In genomic region chr3:72977060-72977459, GRCh38 we compare ENCODE assay signal across 10 cellular contexts. TPM values are rescaled to one million over a fixed set of nuclear protein-coding genes. Genes with fewer than 3 reads are reported as not detected.
DNase-seq lines count a peak whose midpoint lies in the region; ATAC-seq and TF ChIP-seq lines count a peak whose summit lies in the region.
"Had no signal": no experiment of that assay in that cellular context is flagged by ENCODE, and none has a peak within 500 bp of the region (broad histone marks: within the 10 kb centered on the region; RNA-seq: fewer than 3 reads in every experiment).

No MANE protein-coding gene starts in this region.

- ATAC-seq in GM18867 (IDR thresholded peaks at IDR 0.05; ENCODE audit: unreplicated experiment): peak; percentile 51
- ATAC-seq in HG02884 (IDR thresholded peaks at IDR 0.05; ENCODE audit: unreplicated experiment): peak; percentile 60
- ATAC-seq in esophagus mucosa: no peak
- ATAC-seq: WTC11 had no signal

- peaks cover 2% of the 10 kb centered on the region for H3K36me3 Mint-ChIP-seq in T-helper 1 cell treated with Interleukin-12 subunit alpha and Interleukin-12 subunit beta and Interleukin-4 antibody, amounts not matched to agents 30 μg/mL and 1 μg/mL, for 36 hours (ENCODE audit: low read depth)
- no peaks in the 10 kb centered on the region for H3K36me3 Mint-ChIP-seq in neural progenitor cell
- H3K36me3 Mint-ChIP-seq: naive thymus-derived CD8-positive, alpha-beta T cell; WTC11 had no signal

- H3K27me3 Mint-ChIP-seq in T-helper 1 cell treated with Interleukin-12 subunit alpha and Interleukin-12 subunit beta and Interleukin-4 antibody, amounts not matched to agents 30 μg/mL and 1 μg/mL, for 36 hours (ENCODE audit: low read depth): peaks cover 11% of the 10 kb centered on the region
- no peaks in the 10 kb centered on the region for H3K27me3 Mint-ChIP-seq in neural progenitor cell (ENCODE audit: insufficient read depth, low read depth)

- peaks cover 7% of the 10 kb centered on the region for H3K4me1 ChIP-seq in neural progenitor cell
- peaks cover 2% of the 10 kb centered on the region for H3K4me1 ChIP-seq in effector memory CD4-positive, alpha-beta T cell (ENCODE audit: control insufficient read depth, insufficient read depth, low read length, poor library complexity, severe bottlenecking)
- H3K4me1 ChIP-seq in left ventricle myocardium inferior: no peaks in the 10 kb centered on the region

- H3K27ac ChIP-seq in neural progenitor cell (no peak overlapping the region), left ventricle myocardium inferior (replicated peaks) (no peak overlapping the region)
- H3K27ac ChIP-seq in effector memory CD4-positive, alpha-beta T cell (ENCODE audit: insufficient read depth, low read length, poor library complexity, severe bottlenecking): no peak overlapping the region

- no peaks in the 10 kb centered on the region for H3K9me3 Mint-ChIP-seq in T-helper 1 cell treated with Interleukin-12 subunit alpha and Interleukin-12 subunit beta and Interleukin-4 antibody, amounts not matched to agents 30 μg/mL and 1 μg/mL, for 36 hours
- H3K9me3 Mint-ChIP-seq in neural progenitor cell: peaks cover 5% of the 10 kb centered on the region
- H3K9me3 Mint-ChIP-seq: naive thymus-derived CD8-positive, alpha-beta T cell; WTC11 had no signal

- H3K9me3 ChIP-seq in neural progenitor cell (ENCODE audit: low read depth) (no peaks in the 10 kb centered on the region), left ventricle myocardium inferior (replicated peaks) (no peaks in the 10 kb centered on the region)
- H3K9me3 ChIP-seq in effector memory CD4-positive, alpha-beta T cell (ENCODE audit: control insufficient read depth, low read length): no peaks in the 10 kb centered on the region

- no peaks in the 10 kb centered on the region for H3F3A ChIP-seq in neural progenitor cell (ENCODE audit: low read depth)

- no peaks in the 10 kb centered on the region for H4K20me1 ChIP-seq in neural progenitor cell (ENCODE audit: low read depth)

- TF ChIP-seq CTCF in neural progenitor cell (IDR thresholded peaks at IDR 0.05): peak; percentile 11
- no peak for TF ChIP-seq CTCF in left ventricle myocardium inferior (IDR thresholded peaks at IDR 0.05; ENCODE audit: borderline replicate concordance)

- intact Hi-C loops in left ventricle myocardium inferior (cut with micrococcal nuclease): no loop called here

- H3K9ac ChIP-seq in neural progenitor cell: no peak overlapping the region

- H3K4me1 Mint-ChIP-seq in T-helper 1 cell treated with Interleukin-12 subunit alpha and Interleukin-12 subunit beta and Interleukin-4 antibody, amounts not matched to agents 30 μg/mL and 1 μg/mL, for 36 hours (ENCODE audit: low read depth): peaks cover 8% of the 10 kb centered on the region
- H3K4me1 Mint-ChIP-seq in neural progenitor cell: peaks cover 7% of the 10 kb centered on the region

- no peak overlapping the region for H3K4me3 Mint-ChIP-seq in T-helper 1 cell treated with Interleukin-12 subunit alpha and Interleukin-12 subunit beta and Interleukin-4 antibody, amounts not matched to agents 30 μg/mL and 1 μg/mL, for 36 hours
- no peak overlapping the region for H3K4me3 Mint-ChIP-seq in neural progenitor cell
- H3K4me3 Mint-ChIP-seq: naive thymus-derived CD8-positive, alpha-beta T cell; WTC11 had no signal

- no peak overlapping the region for H2AFZ ChIP-seq in neural progenitor cell (replicated peaks)

- H3K36me3 ChIP-seq in neural progenitor cell: no peaks in the 10 kb centered on the region
- H3K36me3 ChIP-seq in effector memory CD4-positive, alpha-beta T cell (ENCODE audit: control insufficient read depth, insufficient read depth, low read length): no peaks in the 10 kb centered on the region
- no peaks in the 10 kb centered on the region for H3K36me3 ChIP-seq in left ventricle myocardium inferior

- H3K27me3 ChIP-seq in neural progenitor cell: no peaks in the 10 kb centered on the region
- no peaks in the 10 kb centered on the region for H3K27me3 ChIP-seq in effector memory CD4-positive, alpha-beta T cell (replicated peaks; ENCODE audit: control insufficient read depth, insufficient read depth, low read length, poor library complexity, severe bottlenecking)
- H3K27me3 ChIP-seq in left ventricle myocardium inferior (ENCODE audit: low read depth): no peaks in the 10 kb centered on the region

- no peak overlapping the region for H3K4me2 ChIP-seq in neural progenitor cell

- H3K79me2 ChIP-seq in neural progenitor cell (ENCODE audit: low read depth): no peaks in the 10 kb centered on the region

- H3K4me3 ChIP-seq in neural progenitor cell (no peak overlapping the region), left ventricle myocardium inferior (no peak overlapping the region)
- no peak overlapping the region for H3K4me3 ChIP-seq in effector memory CD4-positive, alpha-beta T cell (ENCODE audit: insufficient read depth, low read depth, low read length, poor library complexity, severe bottlenecking)

- no peak for DNase-seq in neural progenitor cell (ENCODE audit: low spot score)
- DNase-seq in nucleus accumbens (lab: John Stamatoyannopoulos, UW): no peak
- no peak for DNase-seq in effector memory CD4-positive, alpha-beta T cell
- no peak for DNase-seq in left ventricle myocardium inferior
- DNase-seq: naive thymus-derived CD8-positive, alpha-beta T cell had no signal

- H3K27ac Mint-ChIP-seq in T-helper 1 cell treated with Interleukin-12 subunit alpha and Interleukin-12 subunit beta and Interleukin-4 antibody, amounts not matched to agents 30 μg/mL and 1 μg/mL, for 36 hours: peak overlapping the region; percentile 68
- no peak overlapping the region for H3K27ac Mint-ChIP-seq in neural progenitor cell
- H3K27ac Mint-ChIP-seq: naive thymus-derived CD8-positive, alpha-beta T cell; WTC11 had no signal

RNA-seq across cellular contexts. Expression of gene PPP4R2, which starts 19.6 kb away (rescaled TPM):
- 89.2 and 143 TPM in 2 replicates for total RNA-seq in neural progenitor cell (ENCODE audit: low replicate concordance)
- 44.5 TPM for total RNA-seq in esophagus mucosa
- 55.5 TPM for total RNA-seq in left ventricle myocardium inferior
